Comparison of ENCODE assay signal across 19 cellular contexts in the genomic region with DNA sequence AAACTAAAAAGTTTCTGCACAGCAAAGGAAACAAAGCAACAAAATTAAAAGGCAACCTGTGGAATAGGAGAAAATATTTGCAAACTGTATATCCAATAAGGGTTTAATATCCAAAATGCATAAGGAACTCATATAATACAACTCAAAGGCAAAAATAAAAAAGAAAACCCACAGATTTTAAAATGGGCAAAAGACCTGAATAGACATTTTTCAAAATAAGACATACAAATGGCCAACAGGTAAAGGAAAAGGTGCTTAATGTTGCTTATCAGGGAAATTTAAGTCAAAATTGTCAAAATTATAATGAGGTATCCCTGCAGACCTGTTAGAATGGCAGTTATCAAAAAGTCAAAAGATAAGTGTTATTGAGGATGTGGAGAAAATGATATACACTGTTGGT.
A peak's percentile ranks its signal among the peaks of the same experiment; 100 is the strongest.
DNase-seq lines count a peak whose midpoint lies in the region; ATAC-seq, FAIRE-seq and TF ChIP-seq lines count a peak whose summit lies in the region.
"Had no signal": no experiment of that assay in that cellular context is flagged by ENCODE, and none has a peak within 500 bp of the region (broad histone marks: within the 10 kb centered on the region; RNA-seq: fewer than 3 reads in every experiment).

No MANE protein-coding gene starts in this region.

- H3K27me3 Mint-ChIP-seq in activated T-cell treated with anti-CD3 and anti-CD28 coated beads, Interleukin-2, amount 50 U/mL, for 72 hours (ENCODE audit: low read depth) = no peaks in the 10 kb centered on the region
- no peaks in the 10 kb centered on the region for H3K27me3 Mint-ChIP-seq in natural killer cell (ENCODE audit: low read depth in 2 of 2)
- H3K27me3 Mint-ChIP-seq: CD4-positive, alpha-beta memory T cell had no signal

- H3K23ac ChIP-seq in IMR-90 (ENCODE audit: low read depth, low read length) (no peak overlapping the region), neuronal stem cell (ENCODE audit: low read depth, low read length, poor library complexity) (no peak overlapping the region)

- H3K27ac ChIP-seq in HepG2 (ENCODE audit: extremely low read length, insufficient read depth, low read length) (no peak overlapping the region), right lobe of liver (no peak overlapping the region), IMR-90 (ENCODE audit: insufficient read depth, low read length) (no peak overlapping the region), K562 (ENCODE audit: extremely low read depth, low read depth, low read length) (no peak overlapping the region), neuronal stem cell (replicated peaks; ENCODE audit: low read length) (no peak overlapping the region)

- peak overlapping the region; percentile 1 for H3K27ac Mint-ChIP-seq in activated T-cell treated with anti-CD3 and anti-CD28 coated beads, Interleukin-2, amount 50 U/mL, for 72 hours
- H3K27ac Mint-ChIP-seq in natural killer cell = no peak overlapping the region
- H3K27ac Mint-ChIP-seq: GM23338 had no signal

- no peak overlapping the region for H2BK15ac ChIP-seq in IMR-90 (ENCODE audit: low read depth, low read length)
- H2BK15ac ChIP-seq in neuronal stem cell (ENCODE audit: low read length) = no peak overlapping the region

- no peak overlapping the region for H3K56ac ChIP-seq in IMR-90 (ENCODE audit: extremely low read depth, insufficient read depth, low read length)

- no peak for TF ChIP-seq EP300 in HepG2 (IDR thresholded peaks at IDR 0.05; ENCODE audit: low read depth in 2 of 2, low read length in 2 of 2)
- no peak for TF ChIP-seq EP300 in HepG2 (CRISPR knock-in tag; IDR thresholded peaks at IDR 0.05; ENCODE audit: borderline replicate concordance)
- TF ChIP-seq EP300 in K562 (IDR thresholded peaks at IDR 0.05; ENCODE audit: low read length) = no peak

- H3K4ac ChIP-seq in IMR-90 (ENCODE audit: low read depth, low read length) (no peak overlapping the region), neuronal stem cell (ENCODE audit: low read length) (no peak overlapping the region)

- H2BK20ac ChIP-seq in IMR-90 (ENCODE audit: low read depth, low read length) = no peak overlapping the region

- no peak overlapping the region for H4K8ac ChIP-seq in IMR-90 (ENCODE audit: low read depth in 2 of 2, low read length in 2 of 2)
- no peak overlapping the region for H4K8ac ChIP-seq in neuronal stem cell (ENCODE audit: low read depth, low read length)

- H2BK5ac ChIP-seq in IMR-90 (ENCODE audit: low read depth, low read length, poor library complexity, severe bottlenecking) (no peak overlapping the region), neuronal stem cell (ENCODE audit: low read length) (no peak overlapping the region)

- H3K4me1 Mint-ChIP-seq in activated T-cell treated with anti-CD3 and anti-CD28 coated beads, Interleukin-2, amount 50 U/mL, for 72 hours (ENCODE audit: low read depth) = peaks cover 25% of the 10 kb centered on the region
- peaks cover 7 to 11% of the 10 kb centered on the region in 2 donors for H3K4me1 Mint-ChIP-seq in natural killer cell
- H3K4me1 Mint-ChIP-seq: GM23338 had no signal

- H3K27me3 ChIP-seq in HepG2 (ENCODE audit: control insufficient read depth in 1 of 2, insufficient read depth in 2 of 2, low read length in 2 of 2) (no peaks in the 10 kb centered on the region), right lobe of liver (no peaks in the 10 kb centered on the region), IMR-90 (ENCODE audit: control insufficient read depth, insufficient read depth, low read length) (no peaks in the 10 kb centered on the region), K562 (ENCODE audit: control insufficient read depth in 2 of 2, insufficient read depth in 2 of 2, low read length in 2 of 2) (no peaks in the 10 kb centered on the region), neuronal stem cell (ENCODE audit: control insufficient read depth in 3 of 3, insufficient read depth in 3 of 3, low read depth in 1 of 3, low read length in 3 of 3) (no peaks in the 10 kb centered on the region)

- no peaks in the 10 kb centered on the region for H3K79me1 ChIP-seq in IMR-90 (ENCODE audit: low read depth in 1 of 2, low read length in 2 of 2)
- H3K79me1 ChIP-seq in neuronal stem cell (ENCODE audit: low read depth, low read length) = no peaks in the 10 kb centered on the region

- no peak overlapping the region for H3K9ac ChIP-seq in HepG2 (ENCODE audit: insufficient read depth, low read depth, low read length)
- no peak overlapping the region for H3K9ac ChIP-seq in IMR-90 (ENCODE audit: low read depth, low read length)
- no peak overlapping the region for H3K9ac ChIP-seq in K562 (ENCODE audit: insufficient read depth in 1 of 2, low read depth in 2 of 2, low read length in 2 of 2)
- no peak overlapping the region for H3K9ac ChIP-seq in neuronal stem cell (ENCODE audit: low read depth, low read length, poor library complexity)

- H3K4me3 Mint-ChIP-seq in activated T-cell treated with anti-CD3 and anti-CD28 coated beads, Interleukin-2, amount 50 U/mL, for 72 hours = no peak overlapping the region
- H3K4me3 Mint-ChIP-seq in natural killer cell = no peak overlapping the region
- H3K4me3 Mint-ChIP-seq: CD4-positive, alpha-beta memory T cell; GM23338 had no signal

- H3K18ac ChIP-seq in IMR-90 (ENCODE audit: low read depth, low read length) = no peak overlapping the region
- no peak overlapping the region for H3K18ac ChIP-seq in neuronal stem cell (ENCODE audit: low read length)

- H3K4me2 ChIP-seq in HepG2 (ENCODE audit: low read depth, low read length) (no peak overlapping the region), IMR-90 (ENCODE audit: low read depth, low read length) (no peak overlapping the region), K562 (ENCODE audit: insufficient read depth, low read length) (no peak overlapping the region), neuronal stem cell (ENCODE audit: insufficient read depth, low read length, poor library complexity, severe bottlenecking) (no peak overlapping the region)
- H3K4me2 ChIP-seq: GM23338 had no signal

- H3K9me3 ChIP-seq in HepG2 (ENCODE audit: low read length) = no peaks in the 10 kb centered on the region
- no peaks in the 10 kb centered on the region for H3K9me3 ChIP-seq in right lobe of liver
- peaks cover 2% of the 10 kb centered on the region; the same call in 1 of the 2 replicates for H3K9me3 ChIP-seq in IMR-90 (ENCODE audit: control insufficient read depth, insufficient read depth, low read length)
- peaks cover 4% of the 10 kb centered on the region; the same call in 1 of the 2 replicates for H3K9me3 ChIP-seq in K562 (replicated peaks; ENCODE audit: control insufficient read depth, insufficient read depth, low read depth, low read length)
- peaks cover 4 to 17% of the 10 kb centered on the region in 2 donors for H3K9me3 ChIP-seq in neuronal stem cell (replicated peaks in 1 of 2; ENCODE audit: control insufficient read depth in 2 of 2, insufficient read depth in 1 of 2, low read depth in 1 of 2, low read length in 2 of 2)
- H3K9me3 ChIP-seq: HAP-1 had no signal

- peaks cover 2 to 3% of the 10 kb centered on the region in 2 donors for H3K9me3 Mint-ChIP-seq in activated T-cell treated with anti-CD3 and anti-CD28 coated beads, Interleukin-2, amount 50 U/mL, for 72 hours
- peaks cover 4 to 9% of the 10 kb centered on the region in 2 donors for H3K9me3 Mint-ChIP-seq in natural killer cell
- H3K9me3 Mint-ChIP-seq: GM23338 had no signal

- CTCF ChIA-PET in HepG2 (lab: Yijun Ruan, JAX; ENCODE audit: low intra/inter-chr PET ratio, low total read pairs) (no interaction called here), IMR-90 (lab: Yijun Ruan, JAX) (no interaction called here), K562 (lab: Yijun Ruan, JAX; ENCODE audit: low intra/inter-chr PET ratio) (no interaction called here)

- H3K4me1 ChIP-seq in HepG2 (ENCODE audit: insufficient read depth, low read length) (no peaks in the 10 kb centered on the region), right lobe of liver (no peaks in the 10 kb centered on the region), IMR-90 (ENCODE audit: control insufficient read depth, insufficient read depth, low read length) (no peaks in the 10 kb centered on the region), K562 (replicated peaks in 1 of 2; ENCODE audit: control insufficient read depth in 2 of 2, insufficient read depth in 2 of 2, low read length in 2 of 2) (no peaks in the 10 kb centered on the region), neuronal stem cell (ENCODE audit: control insufficient read depth in 2 of 2, insufficient read depth in 1 of 2, low read depth in 1 of 2, low read length in 2 of 2) (peaks cover 7 to 20% of the 10 kb centered on the region in 2 donors)
- H3K4me1 ChIP-seq: Caco-2 had no signal

- in situ Hi-C loops in HepG2 (cut with HindIII; ENCODE audit: extremely low pct_ligation_motif_present, low pct_unique_long_range_greater_than_20kb) = no loop called here
- in situ Hi-C loops in IMR-90 (cut with MboI; ENCODE audit: low sequenced_read_pairs) = no loop called here
- in situ Hi-C loops in K562 (cut with MboI) = no loop called here

- H2BK120ac ChIP-seq in IMR-90 (ENCODE audit: low read depth, low read length) (no peak overlapping the region), neuronal stem cell (ENCODE audit: low read depth, low read length) (no peak overlapping the region)

- no peak overlapping the region for H2AK9ac ChIP-seq in IMR-90 (replicated peaks; ENCODE audit: low read depth, low read length, poor library complexity)

- TF ChIP-seq POLR2A in HepG2 (IDR thresholded peaks at IDR 0.05; ENCODE audit: insufficient read depth in 1 of 2, low read depth in 2 of 2, low read length in 2 of 2) (no peak), right lobe of liver (IDR thresholded peaks at IDR 0.05) (no peak), IMR-90 (IDR thresholded peaks at IDR 0.05; ENCODE audit: low read depth, low read length) (no peak), K562 (conservative IDR thresholded peaks at IDR 0.05) (no peak)

- no peak overlapping the region for H2AK5ac ChIP-seq in IMR-90 (ENCODE audit: low read depth, low read length)
- no peak overlapping the region for H2AK5ac ChIP-seq in neuronal stem cell (ENCODE audit: low read depth, low read length)

- H3K9me1 ChIP-seq in IMR-90 (ENCODE audit: insufficient read depth, low read length) (0 out of 2 replicates have a peak, but pooled peaks cover 2% of the 10 kb centered on the region), K562 (ENCODE audit: control insufficient read depth, insufficient read depth, low read length) (no peaks in the 10 kb centered on the region)

- no peak overlapping the region for H3K14ac ChIP-seq in IMR-90 (replicated peaks; ENCODE audit: low read depth, low read length)
- H3K14ac ChIP-seq in neuronal stem cell (ENCODE audit: low read length) = no peak overlapping the region

- no peak for DNase-seq in activated T-cell treated with anti-CD3 and anti-CD28 coated beads, Interleukin-2, amount 50 U/mL, for 72 hours
- DNase-seq in activated T-cell treated with anti-CD3 and anti-CD28 coated beads, Interleukin-2, amount 50 U/mL, for 48 hours = no peak
- DNase-seq in HepG2 (ENCODE audit: low spot score) = no peak
- no peak for DNase-seq in right lobe of liver
- DNase-seq in IMR-90 = no peak
- DNase-seq in K562 (ENCODE audit: extremely low read depth in 1 of 4, low spot score in 3 of 4) = no peak
- no peak for DNase-seq in neuronal stem cell (ENCODE audit: low spot score)
- DNase-seq in natural killer cell = no peak
- DNase-seq: 8988T; C1 segment of cervical spinal cord; Caco-2; CD4-positive, alpha-beta memory T cell; DMS153; DND-41 had no signal

- dilution Hi-C loops in IMR-90 (cut with HindIII; ENCODE audit: low sequenced_read_pairs, unreplicated experiment) = no loop called here

- intact Hi-C loops in HepG2 (cut with micrococcal nuclease; ENCODE audit: unreplicated experiment) = no loop called here
- intact Hi-C loops in right lobe of liver (cut with DNase I) = no loop called here
- intact Hi-C loops in IMR-90 (cut with micrococcal nuclease) = no loop called here
- intact Hi-C loops in K562 (cut with micrococcal nuclease) = no loop called here
- intact Hi-C loops in natural killer cell (cut with micrococcal nuclease) = no loop called here

- no peak for TF ChIP-seq CTCF in HepG2 (CRISPR knock-in tag; IDR thresholded peaks at IDR 0.05)
- TF ChIP-seq CTCF in right lobe of liver (IDR thresholded peaks at IDR 0.05) = no peak
- TF ChIP-seq CTCF in IMR-90 (conservative IDR thresholded peaks at IDR 0.05; ENCODE audit: low read depth, low read length) = no peak
- TF ChIP-seq CTCF in K562 (IDR thresholded peaks at IDR 0.05 in 2 of 3, conservative IDR thresholded peaks at IDR 0.05 in 1 of 3; ENCODE audit: insufficient read depth in 2 of 3, low read depth in 1 of 3, low read length in 3 of 3) = no peak
- no peak for TF ChIP-seq CTCF in natural killer cell (IDR thresholded peaks at IDR 0.05)

- peaks cover 23 to 34% of the 10 kb centered on the region in 2 donors for H3K36me3 Mint-ChIP-seq in activated T-cell treated with anti-CD3 and anti-CD28 coated beads, Interleukin-2, amount 50 U/mL, for 72 hours (ENCODE audit: insufficient read depth in 2 of 2)
- H3K36me3 Mint-ChIP-seq in natural killer cell = peaks cover 22% of the 10 kb centered on the region

- TF ChIP-seq RAD21 in HepG2 (CRISPR knock-in tag; IDR thresholded peaks at IDR 0.05) (no peak), IMR-90 (IDR thresholded peaks at IDR 0.05; ENCODE audit: low read length) (no peak), K562 (CRISPR knock-in tag; conservative IDR thresholded peaks at IDR 0.05 in 1 of 2, IDR thresholded peaks at IDR 0.05 in 1 of 2) (no peak)

- H3K79me2 ChIP-seq in HepG2 (ENCODE audit: insufficient read depth, low read length) (no peaks in the 10 kb centered on the region), K562 (ENCODE audit: control insufficient read depth, insufficient read depth, low read length) (no peaks in the 10 kb centered on the region)

- H3K36me3 ChIP-seq in HepG2 (replicated peaks in 1 of 2; ENCODE audit: control insufficient read depth in 1 of 2, insufficient read depth in 2 of 2, low read length in 2 of 2) (peaks cover 0 to 18% of the 10 kb centered on the region in 2 experiments; a peak in 4 of 5 replicates), right lobe of liver (peaks cover 0 to 8% (median 0%) of the 10 kb centered on the region in 4 donors), IMR-90 (ENCODE audit: control insufficient read depth, insufficient read depth, low read length) (peaks cover 23% of the 10 kb centered on the region), K562 (ENCODE audit: control insufficient read depth, insufficient read depth, low read length) (peaks cover 10% of the 10 kb centered on the region), neuronal stem cell (replicated peaks in 1 of 2; ENCODE audit: control insufficient read depth in 2 of 2, insufficient read depth in 2 of 2, low read length in 2 of 2) (no peaks in the 10 kb centered on the region)
- H3K36me3 ChIP-seq: HAP-1 had no signal

- no peak for FAIRE-seq in HepG2 (lab: Jason Lieb, UNC)
- no peak for FAIRE-seq in K562 (lab: Jason Lieb, UNC)
- FAIRE-seq: G401.6, GM12878, GM19239 had no signal

- no peak for ATAC-seq in activated T-cell treated with anti-CD3 and anti-CD28 coated beads, Interleukin-2, amount 50 U/mL, for 72 hours (replicated peaks in 1 of 2)
- ATAC-seq in HepG2 (no peak), right lobe of liver (no peak), IMR-90 (ENCODE audit: low read depth) (no peak), K562 (no peak), natural killer cell (no peak)
- ATAC-seq: GM12878, GM23338 had no signal

- POLR2A ChIA-PET in HepG2 (lab: Yijun Ruan, JAX) (no interaction called here), IMR-90 (lab: Charles Lee; ENCODE audit: unreplicated experiment) (no interaction called here), K562 (lab: Yijun Ruan, JAX) (no interaction called here)

- no peaks in the 10 kb centered on the region for H4K20me1 ChIP-seq in HepG2 (ENCODE audit: insufficient read depth, low read length)
- no peaks in the 10 kb centered on the region for H4K20me1 ChIP-seq in IMR-90 (ENCODE audit: insufficient read depth, low read length)
- no peaks in the 10 kb centered on the region for H4K20me1 ChIP-seq in K562 (replicated peaks; ENCODE audit: control insufficient read depth, insufficient read depth, low read length)

- no peak overlapping the region for H4K91ac ChIP-seq in IMR-90 (ENCODE audit: insufficient read depth, low read depth, low read length)
- H4K91ac ChIP-seq in neuronal stem cell (ENCODE audit: low read depth, low read length, poor library complexity) = no peak overlapping the region

- H3K4me3 ChIP-seq in HepG2 (replicated peaks in 1 of 3; ENCODE audit: insufficient read depth in 1 of 3, low read depth in 2 of 3, low read length in 3 of 3) = no peak overlapping the region
- H3K4me3 ChIP-seq in right lobe of liver = no peak overlapping the region
- no peak overlapping the region for H3K4me3 ChIP-seq in IMR-90 (ENCODE audit: insufficient read depth, low read depth, low read length)
- no peak overlapping the region for H3K4me3 ChIP-seq in K562
- no peak overlapping the region for H3K4me3 ChIP-seq in neuronal stem cell (ENCODE audit: low read length in 2 of 2)
- H3K4me3 ChIP-seq: GM12878, GM23338, HAP-1 had no signal

- H4K5ac ChIP-seq in IMR-90 (ENCODE audit: low read depth, low read length) = no peak overlapping the region

- H2AFZ ChIP-seq in HepG2 (ENCODE audit: low read length) = no peak overlapping the region
- H2AFZ ChIP-seq in IMR-90 (replicated peaks; ENCODE audit: low read length, poor library complexity) = no peak overlapping the region
- no peak overlapping the region for H2AFZ ChIP-seq in K562 (ENCODE audit: low read depth, low read length)
- H2AFZ ChIP-seq in neuronal stem cell (ENCODE audit: low read length) = no peak overlapping the region
- H2AFZ ChIP-seq: GM23338 had no signal

- no peak overlapping the region for H2BK12ac ChIP-seq in neuronal stem cell (ENCODE audit: low read length)

- BruUV-seq in HepG2 (replicated peaks; lab: Mats Ljungman, UMichigan) (no TSS peak), IMR-90 (replicated peaks; lab: Mats Ljungman, UMichigan) (no TSS peak), K562 (replicated peaks; lab: Mats Ljungman, UMichigan) (no TSS peak)
